10 cellular contexts compared by ENCODE assay signal in the genomic region with DNA sequence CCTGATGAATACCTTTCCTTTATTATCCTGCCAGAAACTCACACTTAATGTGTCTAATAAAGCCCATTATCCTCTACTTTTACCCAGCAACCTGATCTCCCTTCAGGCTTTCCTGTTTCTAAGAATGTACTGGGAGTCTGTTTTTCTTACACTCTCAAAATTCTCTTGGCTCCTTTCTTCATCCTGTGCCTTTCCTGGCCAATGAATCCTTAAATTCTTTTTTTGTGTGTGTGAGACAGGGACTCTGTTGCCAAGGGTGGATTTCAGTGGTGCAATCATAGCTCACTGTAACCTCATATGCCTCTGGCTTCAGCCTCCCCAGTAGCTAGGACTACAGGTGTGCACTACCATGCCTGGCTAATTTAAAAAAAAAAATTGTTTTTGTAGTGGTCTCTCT.
DNase-seq lines count a peak whose midpoint lies in the region; ATAC-seq, FAIRE-seq and TF ChIP-seq lines count a peak whose summit lies in the region.
"Had no signal": no experiment of that assay in that cellular context is flagged by ENCODE, and none has a peak within 500 bp of the region (broad histone marks: within the 10 kb centered on the region; RNA-seq: fewer than 3 reads in every experiment).

No MANE protein-coding gene starts in this region.

- H3K36me3 Mint-ChIP-seq in nephron (ENCODE audit: low read depth), result peaks cover 15% of the 10 kb centered on the region

- no peaks in the 10 kb centered on the region for H3K4me1 Mint-ChIP-seq in nephron
- H3K4me1 Mint-ChIP-seq: activated CD4-positive, alpha-beta T cell treated with anti-CD3 and anti-CD28 coated beads, Interleukin-2, amount 10 ng/mL, durations not matched to agents 24 days and 14 days had no signal

- no peaks in the 10 kb centered on the region for H3K27me3 ChIP-seq in esophagus muscularis mucosa

- H3K4me1 ChIP-seq in A549 (peaks cover 36% of the 10 kb centered on the region), esophagus muscularis mucosa (peaks cover 5 to 18% (median 10%) of the 10 kb centered on the region in 4 donors)

- no peak overlapping the region for H3K4me3 Mint-ChIP-seq in nephron
- H3K4me3 Mint-ChIP-seq: activated CD4-positive, alpha-beta T cell treated with anti-CD3 and anti-CD28 coated beads, Interleukin-2, amount 10 ng/mL, durations not matched to agents 24 days and 14 days; B cell had no signal

- no peak for TF ChIP-seq RAD21 in A549 (conservative IDR thresholded peaks at IDR 0.05 in 1 of 2, IDR thresholded peaks at IDR 0.05 in 1 of 2)

- no peak for DNase-seq in A549 (ENCODE audit: low read depth in 1 of 2, low spot score in 1 of 2)
- DNase-seq in NCI-H446 treated with DMSO at 0.1 percent for 48 hours (lab: John Stamatoyannopoulos, UW), result peak; percentile 13
- no peak for DNase-seq in esophagus muscularis mucosa (ENCODE audit: extremely low spot score)
- no peak for DNase-seq in stimulated activated CD4-positive, alpha-beta T cell treated with anti-CD3 and anti-CD28 coated beads, Interleukin-15, amount 100 ng/mL, for 24 hours
- DNase-seq in midbrain (lab: John Stamatoyannopoulos, UW), result no peak
- DNase-seq: activated CD4-positive, alpha-beta T cell treated with anti-CD3 and anti-CD28 coated beads, Interleukin-2, amount 10 ng/mL, durations not matched to agents 24 days and 14 days had no signal

- peak overlapping the region in 2 of 3 experiments; percentile 0 to 63 for H3K27ac Mint-ChIP-seq in nephron
- H3K27ac Mint-ChIP-seq: activated CD4-positive, alpha-beta T cell treated with anti-CD3 and anti-CD28 coated beads, Interleukin-2, amount 10 ng/mL, durations not matched to agents 24 days and 14 days; B cell had no signal

- peak overlapping the region; percentile 67 to 80 for H3K27ac ChIP-seq in A549
- peak overlapping the region; percentile 41 to 60 (median 56) for H3K27ac ChIP-seq in esophagus muscularis mucosa (replicated peaks in 1 of 4)

- H3K36me3 ChIP-seq in esophagus muscularis mucosa, result no peaks in the 10 kb centered on the region

- peaks cover 14% of the 10 kb centered on the region; the same call in 2 of the 3 replicates for H3K9me3 ChIP-seq in A549
- peaks cover 0 to 24% (median 0%) of the 10 kb centered on the region in 4 donors for H3K9me3 ChIP-seq in esophagus muscularis mucosa

- no peak overlapping the region for H3K4me3 ChIP-seq in A549
- H3K4me3 ChIP-seq in esophagus muscularis mucosa, result no peak overlapping the region

- peak overlapping the region; percentile 48 for H3K4me2 ChIP-seq in A549

- POLR2A ChIA-PET in A549 (lab: Yijun Ruan, JAX), result no interaction called here

- CTCF ChIA-PET in A549 (lab: Yijun Ruan, JAX), result no interaction called here

- ATAC-seq in A549, result peak; percentile 17 to 35; a peak in 4 of 6 replicates
- no peak for ATAC-seq in GM18517 (IDR thresholded peaks at IDR 0.05; ENCODE audit: unreplicated experiment)
- no peak for ATAC-seq in HG03280 (IDR thresholded peaks at IDR 0.05; ENCODE audit: unreplicated experiment)

- intact Hi-C loops in esophagus muscularis mucosa (cut with DNase I), result no loop called here

- TF ChIP-seq POLR2A in A549 (IDR thresholded peaks at IDR 0.05; ENCODE audit: low read length) (no peak), esophagus muscularis mucosa (IDR thresholded peaks at IDR 0.05; ENCODE audit: low read depth) (no peak)

- peaks cover 43% of the 10 kb centered on the region for H3K9me3 Mint-ChIP-seq in nephron

- TF ChIP-seq EP300 in A549 (IDR thresholded peaks at IDR 0.05) (no peak), esophagus muscularis mucosa (IDR thresholded peaks at IDR 0.05) (no peak)

- no peaks in the 10 kb centered on the region for H3K27me3 Mint-ChIP-seq in nephron (ENCODE audit: low read depth)
- H3K27me3 Mint-ChIP-seq: activated CD4-positive, alpha-beta T cell treated with anti-CD3 and anti-CD28 coated beads, Interleukin-2, amount 10 ng/mL, durations not matched to agents 24 days and 14 days; B cell had no signal

- FAIRE-seq in A549 (lab: Jason Lieb, UNC), result no peak

- TF ChIP-seq CTCF in A549 (IDR thresholded peaks at IDR 0.05) (no peak), esophagus muscularis mucosa (IDR thresholded peaks at IDR 0.05) (no peak), nephron (IDR thresholded peaks at IDR 0.05; ENCODE audit: unreplicated experiment in 3 of 3) (no peak)

TF ChIP-seq in A549, 52 proteins besides CTCF, POLR2A, EP300 and RAD21:
- TF ChIP-seq MYC (IDR thresholded peaks at IDR 0.05; ENCODE audit: borderline replicate concordance, low read length), result no peak

Comparison
In these comparisons a context has a peak if more than half of its experiments do, and no peak if none do; other contexts are left out.
1. ATAC-seq: peak in A549 (2 of 2); none in GM18517 (single experiment) and HG03280 (single experiment).